In the genomic region with DNA sequence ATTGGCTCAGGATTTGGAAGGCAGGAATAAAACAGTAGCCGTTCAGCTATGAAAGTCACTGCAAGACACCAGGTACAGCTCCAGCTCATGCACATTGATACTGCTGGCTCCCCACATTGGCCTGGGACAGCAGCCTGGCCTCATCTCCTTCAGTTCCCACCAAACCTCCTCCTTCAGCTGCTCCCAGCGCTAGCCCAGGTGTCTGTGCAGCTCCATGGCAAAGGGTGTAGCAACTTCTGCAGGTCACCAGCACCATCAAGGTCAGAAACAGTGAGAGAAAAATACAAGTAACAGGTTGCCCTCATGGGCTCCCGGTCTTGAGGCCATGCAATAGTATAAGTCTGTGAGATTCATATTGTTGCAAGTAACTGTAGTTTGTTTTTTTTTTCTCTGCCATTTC, we compare ENCODE assay signal across 1 cellular context.
TF ChIP-seq lines count a peak whose summit lies in the region.

No MANE protein-coding gene starts in this region.

TF ChIP-seq in GM23338, 12 proteins besides CTCF, POLR2A, EP300 and RAD21 (continued from another document):
- TF ChIP-seq CREB1 (CRISPR knock-in tag; IDR thresholded peaks at IDR 0.05; ENCODE audit: low read depth) (no peak), EZH2 (IDR thresholded peaks at IDR 0.05; ENCODE audit: low read depth, unreplicated experiment) (no peak)
TF ChIP-seq in GM23338: peak in this region for 0.
